In the genomic region with DNA sequence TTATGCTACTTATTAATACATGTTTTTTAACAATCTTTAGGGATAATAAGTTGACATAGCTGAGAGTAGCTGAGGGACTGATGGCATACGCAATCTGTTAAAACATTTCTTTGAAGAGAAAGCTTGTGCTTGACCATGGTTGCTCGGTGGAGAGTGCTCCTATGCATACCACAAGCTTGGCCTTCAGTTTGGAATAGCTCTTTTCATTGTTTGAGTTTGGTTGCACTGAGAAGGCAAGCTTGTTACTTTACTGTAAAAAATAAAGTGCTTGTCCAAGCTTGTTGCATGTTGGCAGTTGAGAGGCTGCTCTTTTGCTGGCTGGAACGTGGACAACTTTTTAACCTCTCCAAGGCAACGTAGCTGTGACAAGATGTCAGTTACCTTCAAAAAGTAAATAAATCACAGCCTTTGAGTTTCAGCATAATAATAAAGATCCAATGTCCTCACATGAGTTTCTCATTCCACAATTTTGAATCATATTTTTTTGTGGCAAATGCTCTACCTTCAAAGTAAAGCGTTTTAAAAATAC, we compare ENCODE assay signal across 17 cellular contexts.
DNase-seq lines count a peak whose midpoint lies in the region; ATAC-seq and TF ChIP-seq lines count a peak whose summit lies in the region.
"Had no signal": no experiment of that assay in that cellular context is flagged by ENCODE, and none has a peak within 500 bp of the region (broad histone marks: within the 10 kb centered on the region; RNA-seq: fewer than 3 reads in every experiment).

No MANE protein-coding gene starts in this region.

- no peak for TF ChIP-seq CTCF in WTC11 (IDR thresholded peaks at IDR 0.05)
- TF ChIP-seq CTCF in nephron (IDR thresholded peaks at IDR 0.05; ENCODE audit: unreplicated experiment in 3 of 3), result no peak
- TF ChIP-seq CTCF in endodermal cell (conservative IDR thresholded peaks at IDR 0.05), result no peak

- H3K9me3 Mint-ChIP-seq in WTC11, result no peaks in the 10 kb centered on the region; the same call in 1 of the 2 replicates
- peaks cover 4% of the 10 kb centered on the region for H3K9me3 Mint-ChIP-seq in nephron
- no peaks in the 10 kb centered on the region for H3K9me3 Mint-ChIP-seq in activated CD8-positive, alpha-beta memory T cell treated with anti-CD3 and anti-CD28 coated beads, Interleukin-2, amount 10 ng/mL, durations not matched to agents 7 days and 5 days (ENCODE audit: low read depth)
- no peaks in the 10 kb centered on the region for H3K9me3 Mint-ChIP-seq in endodermal cell
- H3K9me3 Mint-ChIP-seq: CD8-positive, alpha-beta T cell had no signal

- H3K4me3 ChIP-seq in HUES6 (ENCODE audit: low read depth, low read length) (no peak overlapping the region), esophagus (ENCODE audit: low read depth in 1 of 2, low read length in 2 of 2) (no peak overlapping the region), endodermal cell (ENCODE audit: low read length) (no peak overlapping the region)
- H3K4me3 ChIP-seq: BLaER1, PC-9 had no signal

- POLR2A ChIA-PET in WTC11 (lab: Charles Lee), result no interaction called here

- H3K4me1 ChIP-seq in HUES6 (ENCODE audit: control insufficient read depth, insufficient read depth, low read length), result no peaks in the 10 kb centered on the region
- no peaks in the 10 kb centered on the region for H3K4me1 ChIP-seq in esophagus (ENCODE audit: control insufficient read depth in 2 of 2, insufficient read depth in 2 of 2, low read length in 1 of 2)
- H3K4me1 ChIP-seq in endodermal cell (ENCODE audit: control insufficient read depth, insufficient read depth, low read length), result no peaks in the 10 kb centered on the region
- H3K4me1 ChIP-seq: BLaER1 had no signal

- DNase-seq in WTC11 (ENCODE audit: low spot score) (no peak), endodermal cell (no peak)
- no peak for DNase-seq in activated CD8-positive, alpha-beta memory T cell treated with anti-CD3 and anti-CD28 coated beads, Interleukin-2, amount 10 ng/mL, durations not matched to agents 7 days and 5 days
- DNase-seq: Calu3; CD8-positive, alpha-beta T cell; KG1; NCI-H1417 treated with DMSO at 0.1 percent for 48 hours; NCI-H187 treated with DMSO at 0.1 percent for 48 hours; NCI-H2227 treated with DMSO at 0.1 percent for 48 hours; NCI-H524; PC-9 had no signal

- CTCF ChIA-PET in WTC11 (lab: Charles Lee), result interaction anchor here (1.2 kb wide), 1 partner anchor 16 kb away, joined by 4 read pairs; no protein-coding TSS in a partner anchor
- CTCF ChIA-PET in activated CD8-positive, alpha-beta memory T cell treated with anti-CD3 and anti-CD28 coated beads, Interleukin-2, amount 10 ng/mL, durations not matched to agents 7 days and 5 days (lab: Charles Lee), result no interaction called here

- ATAC-seq in WTC11 (no peak), HG02763 (IDR thresholded peaks at IDR 0.05; ENCODE audit: unreplicated experiment) (no peak), GM19023 (IDR thresholded peaks at IDR 0.05; ENCODE audit: unreplicated experiment) (no peak)
- ATAC-seq in activated CD8-positive, alpha-beta memory T cell treated with anti-CD3 and anti-CD28 coated beads, Interleukin-2, amount 10 ng/mL, durations not matched to agents 7 days and 5 days, result no peak
- ATAC-seq: CD8-positive, alpha-beta T cell had no signal

- no peak overlapping the region for H3K4me3 Mint-ChIP-seq in WTC11
- no peak overlapping the region for H3K4me3 Mint-ChIP-seq in nephron
- H3K4me3 Mint-ChIP-seq in activated CD8-positive, alpha-beta memory T cell treated with anti-CD3 and anti-CD28 coated beads, Interleukin-2, amount 10 ng/mL, durations not matched to agents 7 days and 5 days, result no peak overlapping the region
- H3K4me3 Mint-ChIP-seq in endodermal cell, result no peak overlapping the region
- H3K4me3 Mint-ChIP-seq: CD8-positive, alpha-beta T cell had no signal

- no peaks in the 10 kb centered on the region for H3K36me3 Mint-ChIP-seq in WTC11
- peaks cover 5% of the 10 kb centered on the region for H3K36me3 Mint-ChIP-seq in nephron (ENCODE audit: low read depth)
- H3K36me3 Mint-ChIP-seq in activated CD8-positive, alpha-beta memory T cell treated with anti-CD3 and anti-CD28 coated beads, Interleukin-2, amount 10 ng/mL, durations not matched to agents 7 days and 5 days, result peaks cover 3% of the 10 kb centered on the region
- peaks cover 2% of the 10 kb centered on the region for H3K36me3 Mint-ChIP-seq in endodermal cell (ENCODE audit: low read depth)

- H3K36me3 ChIP-seq in HUES6 (ENCODE audit: control insufficient read depth, insufficient read depth, low read length) (no peaks in the 10 kb centered on the region), esophagus (ENCODE audit: control insufficient read depth in 2 of 2, insufficient read depth in 2 of 2, low read length in 1 of 2) (no peaks in the 10 kb centered on the region), endodermal cell (ENCODE audit: control insufficient read depth, insufficient read depth, low read length) (no peaks in the 10 kb centered on the region)
- H3K36me3 ChIP-seq: BLaER1 had no signal

- H3K27ac Mint-ChIP-seq in WTC11 (peak overlapping the region; percentile 83), nephron (peak overlapping the region; percentile 37 to 63 (median 56)), endodermal cell (no peak overlapping the region)
- no peak overlapping the region for H3K27ac Mint-ChIP-seq in activated CD8-positive, alpha-beta memory T cell treated with anti-CD3 and anti-CD28 coated beads, Interleukin-2, amount 10 ng/mL, durations not matched to agents 7 days and 5 days
- H3K27ac Mint-ChIP-seq: CD8-positive, alpha-beta T cell had no signal

- H3K27me3 Mint-ChIP-seq in WTC11 (ENCODE audit: low read depth), result no peaks in the 10 kb centered on the region
- H3K27me3 Mint-ChIP-seq in nephron (ENCODE audit: low read depth), result no peaks in the 10 kb centered on the region
- no peaks in the 10 kb centered on the region for H3K27me3 Mint-ChIP-seq in activated CD8-positive, alpha-beta memory T cell treated with anti-CD3 and anti-CD28 coated beads, Interleukin-2, amount 10 ng/mL, durations not matched to agents 7 days and 5 days
- H3K27me3 Mint-ChIP-seq in endodermal cell (ENCODE audit: insufficient read depth), result no peaks in the 10 kb centered on the region

- H3K27ac ChIP-seq in HUES6 (ENCODE audit: low read depth, low read length) (peak overlapping the region; percentile 34; the same call in 1 of the 2 replicates), esophagus (ENCODE audit: low read depth in 2 of 2, low read length in 1 of 2) (peak overlapping the region; percentile 25 to 30), endodermal cell (ENCODE audit: low read depth, low read length) (no peak overlapping the region)
- H3K27ac ChIP-seq: BLaER1, PC-9 had no signal

- H3K9me3 ChIP-seq in HUES6 (ENCODE audit: control insufficient read depth, insufficient read depth, low read depth, low read length) (no peaks in the 10 kb centered on the region), esophagus (ENCODE audit: control insufficient read depth in 2 of 2, insufficient read depth in 1 of 2, low read depth in 1 of 2, low read length in 1 of 2) (no peaks in the 10 kb centered on the region), endodermal cell (ENCODE audit: control insufficient read depth, low read length) (no peaks in the 10 kb centered on the region)
- H3K9me3 ChIP-seq: BLaER1 had no signal

- H3K9ac ChIP-seq in HUES6 (ENCODE audit: low read length) (no peak overlapping the region), endodermal cell (ENCODE audit: extremely low read depth, low read length, poor library complexity, severe bottlenecking) (no peak overlapping the region)
- H3K9ac ChIP-seq: BLaER1 had no signal

- H3K27me3 ChIP-seq in HUES6 (ENCODE audit: control insufficient read depth, insufficient read depth, low read length), result no peaks in the 10 kb centered on the region
- no peaks in the 10 kb centered on the region for H3K27me3 ChIP-seq in esophagus (ENCODE audit: control insufficient read depth in 1 of 2, insufficient read depth in 2 of 2, low read length in 2 of 2)
- H3K27me3 ChIP-seq in endodermal cell (ENCODE audit: control insufficient read depth, insufficient read depth, low read length, poor library complexity, severe bottlenecking), result no peaks in the 10 kb centered on the region
- H3K27me3 ChIP-seq: BLaER1 had no signal

- peaks cover 16% of the 10 kb centered on the region for H3K4me1 Mint-ChIP-seq in WTC11
- H3K4me1 Mint-ChIP-seq in nephron, result no peaks in the 10 kb centered on the region
- H3K4me1 Mint-ChIP-seq in activated CD8-positive, alpha-beta memory T cell treated with anti-CD3 and anti-CD28 coated beads, Interleukin-2, amount 10 ng/mL, durations not matched to agents 7 days and 5 days, result no peaks in the 10 kb centered on the region
- H3K4me1 Mint-ChIP-seq in endodermal cell, result no peaks in the 10 kb centered on the region

- 55 to 58% methylated on average over 5 of the region's 5 CpGs for WGBS in esophagus, 2 donors
- WGBS in endodermal cell (ENCODE audit: insufficient coverage in 1 of 2, insufficient read length in 1 of 2), 2 experiments, result 94 to 96% methylated on average over 3 to 5 of the region's 5 CpGs

TF ChIP-seq in WTC11, 78 proteins besides CTCF, POLR2A, EP300 and RAD21 (continues in another document):
- TF ChIP-seq MLX (CRISPR knock-in tag; IDR thresholded peaks at IDR 0.05) (no peak), ZNF263 (CRISPR knock-in tag; IDR thresholded peaks at IDR 0.05; ENCODE audit: low read depth) (no peak), ATF1 (CRISPR knock-in tag; IDR thresholded peaks at IDR 0.05) (no peak), ZNF423 (CRISPR knock-in tag; IDR thresholded peaks at IDR 0.05) (no peak)
- TF ChIP-seq, protein P1, sequence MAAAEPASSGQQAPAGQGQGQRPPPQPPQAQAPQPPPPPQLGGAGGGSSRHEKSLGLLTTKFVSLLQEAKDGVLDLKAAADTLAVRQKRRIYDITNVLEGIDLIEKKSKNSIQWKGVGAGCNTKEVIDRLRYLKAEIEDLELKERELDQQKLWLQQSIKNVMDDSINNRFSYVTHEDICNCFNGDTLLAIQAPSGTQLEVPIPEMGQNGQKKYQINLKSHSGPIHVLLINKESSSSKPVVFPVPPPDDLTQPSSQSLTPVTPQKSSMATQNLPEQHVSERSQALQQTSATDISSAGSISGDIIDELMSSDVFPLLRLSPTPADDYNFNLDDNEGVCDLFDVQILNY (CRISPR knock-in tag; IDR thresholded peaks at IDR 0.05), result no peak

Comparison
In these comparisons a context has a peak if more than half of its experiments do, and no peak if none do; other contexts are left out.
1. H3K27ac Mint-ChIP-seq: peak in WTC11 (single experiment) and nephron (3 of 3); none in activated CD8-positive, alpha-beta memory T cell treated with anti-CD3 and anti-CD28 coated beads, Interleukin-2, amount 10 ng/mL, durations not matched to agents 7 days and 5 days (single experiment) and endodermal cell (single experiment).